1 cellular context compared by ENCODE assay signal in the genomic region with DNA sequence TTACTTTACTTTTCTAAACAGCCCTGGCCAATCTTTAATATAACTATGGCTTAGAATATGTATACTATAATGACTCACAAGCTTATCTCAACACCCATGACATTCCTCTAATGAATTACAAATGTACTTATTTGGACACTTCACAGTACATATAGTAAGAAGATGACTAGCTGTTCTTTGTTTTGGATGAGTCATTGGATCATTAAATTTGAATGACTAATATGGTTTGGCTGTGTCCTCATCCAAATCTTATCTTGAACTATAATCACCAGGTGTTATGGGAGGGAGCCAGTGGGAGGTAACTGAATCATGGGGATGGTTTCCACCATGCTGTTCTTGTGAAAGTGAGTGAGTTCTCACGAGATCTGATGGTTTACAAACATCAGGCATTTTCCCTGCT.
TF ChIP-seq lines count a peak whose summit lies in the region.

No MANE protein-coding gene starts in this region.

TF ChIP-seq in GM23338, 12 proteins besides CTCF, POLR2A, EP300 and RAD21:
- TF ChIP-seq, protein P1, sequence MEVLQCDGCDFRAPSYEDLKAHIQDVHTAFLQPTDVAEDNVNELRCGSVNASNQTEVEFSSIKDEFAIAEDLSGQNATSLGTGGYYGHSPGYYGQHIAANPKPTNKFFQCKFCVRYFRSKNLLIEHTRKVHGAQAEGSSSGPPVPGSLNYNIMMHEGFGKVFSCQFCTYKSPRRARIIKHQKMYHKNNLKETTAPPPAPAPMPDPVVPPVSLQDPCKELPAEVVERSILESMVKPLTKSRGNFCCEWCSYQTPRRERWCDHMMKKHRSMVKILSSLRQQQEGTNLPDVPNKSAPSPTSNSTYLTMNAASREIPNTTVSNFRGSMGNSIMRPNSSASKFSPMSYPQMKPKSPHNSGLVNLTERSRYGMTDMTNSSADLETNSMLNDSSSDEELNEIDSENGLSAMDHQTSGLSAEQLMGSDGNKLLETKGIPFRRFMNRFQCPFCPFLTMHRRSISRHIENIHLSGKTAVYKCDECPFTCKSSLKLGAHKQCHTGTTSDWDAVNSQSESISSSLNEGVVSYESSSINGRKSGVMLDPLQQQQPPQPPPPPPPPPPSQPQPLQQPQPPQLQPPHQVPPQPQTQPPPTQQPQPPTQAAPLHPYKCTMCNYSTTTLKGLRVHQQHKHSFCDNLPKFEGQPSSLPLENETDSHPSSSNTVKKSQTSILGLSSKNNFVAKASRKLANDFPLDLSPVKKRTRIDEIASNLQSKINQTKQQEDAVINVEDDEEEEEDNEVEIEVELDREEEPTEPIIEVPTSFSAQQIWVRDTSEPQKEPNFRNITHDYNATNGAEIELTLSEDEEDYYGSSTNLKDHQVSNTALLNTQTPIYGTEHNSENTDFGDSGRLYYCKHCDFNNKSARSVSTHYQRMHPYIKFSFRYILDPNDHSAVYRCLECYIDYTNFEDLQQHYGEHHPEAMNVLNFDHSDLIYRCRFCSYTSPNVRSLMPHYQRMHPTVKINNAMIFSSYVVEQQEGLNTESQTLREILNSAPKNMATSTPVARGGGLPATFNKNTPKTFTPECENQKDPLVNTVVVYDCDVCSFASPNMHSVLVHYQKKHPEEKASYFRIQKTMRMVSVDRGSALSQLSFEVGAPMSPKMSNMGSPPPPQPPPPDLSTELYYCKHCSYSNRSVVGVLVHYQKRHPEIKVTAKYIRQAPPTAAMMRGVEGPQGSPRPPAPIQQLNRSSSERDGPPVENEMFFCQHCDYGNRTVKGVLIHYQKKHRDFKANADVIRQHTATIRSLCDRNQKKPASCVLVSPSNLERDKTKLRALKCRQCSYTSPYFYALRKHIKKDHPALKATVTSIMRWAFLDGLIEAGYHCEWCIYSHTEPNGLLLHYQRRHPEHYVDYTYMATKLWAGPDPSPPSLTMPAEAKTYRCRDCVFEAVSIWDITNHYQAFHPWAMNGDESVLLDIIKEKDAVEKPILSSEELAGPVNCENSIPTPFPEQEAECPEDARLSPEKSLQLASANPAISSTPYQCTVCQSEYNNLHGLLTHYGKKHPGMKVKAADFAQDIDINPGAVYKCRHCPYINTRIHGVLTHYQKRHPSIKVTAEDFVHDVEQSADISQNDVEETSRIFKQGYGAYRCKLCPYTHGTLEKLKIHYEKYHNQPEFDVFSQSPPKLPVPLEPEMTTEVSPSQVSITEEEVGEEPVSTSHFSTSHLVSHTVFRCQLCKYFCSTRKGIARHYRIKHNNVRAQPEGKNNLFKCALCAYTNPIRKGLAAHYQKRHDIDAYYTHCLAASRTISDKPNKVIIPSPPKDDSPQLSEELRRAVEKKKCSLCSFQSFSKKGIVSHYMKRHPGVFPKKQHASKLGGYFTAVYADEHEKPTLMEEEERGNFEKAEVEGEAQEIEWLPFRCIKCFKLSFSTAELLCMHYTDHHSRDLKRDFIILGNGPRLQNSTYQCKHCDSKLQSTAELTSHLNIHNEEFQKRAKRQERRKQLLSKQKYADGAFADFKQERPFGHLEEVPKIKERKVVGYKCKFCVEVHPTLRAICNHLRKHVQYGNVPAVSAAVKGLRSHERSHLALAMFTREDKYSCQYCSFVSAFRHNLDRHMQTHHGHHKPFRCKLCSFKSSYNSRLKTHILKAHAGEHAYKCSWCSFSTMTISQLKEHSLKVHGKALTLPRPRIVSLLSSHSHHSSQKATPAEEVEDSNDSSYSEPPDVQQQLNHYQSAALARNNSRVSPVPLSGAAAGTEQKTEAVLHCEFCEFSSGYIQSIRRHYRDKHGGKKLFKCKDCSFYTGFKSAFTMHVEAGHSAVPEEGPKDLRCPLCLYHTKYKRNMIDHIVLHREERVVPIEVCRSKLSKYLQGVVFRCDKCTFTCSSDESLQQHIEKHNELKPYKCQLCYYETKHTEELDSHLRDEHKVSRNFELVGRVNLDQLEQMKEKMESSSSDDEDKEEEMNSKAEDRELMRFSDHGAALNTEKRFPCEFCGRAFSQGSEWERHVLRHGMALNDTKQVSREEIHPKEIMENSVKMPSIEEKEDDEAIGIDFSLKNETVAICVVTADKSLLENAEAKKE (CRISPR knock-in tag; IDR thresholded peaks at IDR 0.05), result no peak
- TF ChIP-seq NANOG (IDR thresholded peaks at IDR 0.05; ENCODE audit: borderline replicate concordance), result no peak
TF ChIP-seq in GM23338: peak in this region for 0.
